In genomic region chr7:152833074-152833974, GRCh38 we compare ENCODE assay signal across 8 cellular contexts.
DNase-seq lines count a peak whose midpoint lies in the region; ATAC-seq and TF ChIP-seq lines count a peak whose summit lies in the region.
"Not testable (repeated sequence)": the region's sequence is repeated elsewhere in the genome, so short reads cannot be mapped to it uniquely, and the experiment has no call there.

No MANE protein-coding gene starts in this region.

- in situ Hi-C loops in gastrocnemius medialis (cut with MboI; ENCODE audit: low sequenced_read_pairs in 4 of 4), result not testable (repeated sequence)

- H3K4me1 ChIP-seq in gastrocnemius medialis, result not testable (repeated sequence)

- H3K27ac ChIP-seq in gastrocnemius medialis, result not testable (repeated sequence)

- DNase-seq in BJ (ENCODE audit: low read depth); gastrocnemius medialis: not testable (repeated sequence)
- DNase-seq in NCI-H2227 (lab: John Stamatoyannopoulos, UW; ENCODE audit: unreplicated experiment), result peak; percentile 29
- peak; percentile 28 for DNase-seq in endothelial cell (ENCODE audit: low spot score)
- peak; percentile 53 for DNase-seq in left kidney (ENCODE audit: low read depth, low spot score)

- peak; percentile 65 for ATAC-seq in GM18867 (IDR thresholded peaks at IDR 0.05; ENCODE audit: unreplicated experiment)
- ATAC-seq in HG03108 (IDR thresholded peaks at IDR 0.05; ENCODE audit: unreplicated experiment), result peak; percentile 49
- not testable (repeated sequence) for ATAC-seq in gastrocnemius medialis

- not testable (repeated sequence) for H3K27me3 Mint-ChIP-seq in endothelial cell (ENCODE audit: unreplicated experiment)

- POLR2A ChIA-PET in BJ (lab: Charles Lee), result not testable (repeated sequence)

- H3K4me3 Mint-ChIP-seq in endothelial cell (ENCODE audit: unreplicated experiment), result not testable (repeated sequence)

- H3K27me3 ChIP-seq in BJ (ENCODE audit: control insufficient read depth, insufficient read depth, low read length); gastrocnemius medialis: not testable (repeated sequence)

- H3K27ac Mint-ChIP-seq in endothelial cell (ENCODE audit: unreplicated experiment), result not testable (repeated sequence)

- CTCF ChIA-PET in BJ (lab: Yijun Ruan, JAX), result interaction anchor here (0.9 kb wide), 1 partner anchor 14 kb away, joined by 3 read pairs; no protein-coding TSS in a partner anchor

- not testable (repeated sequence) for H3K9me3 ChIP-seq in gastrocnemius medialis

- not testable (repeated sequence) for H3K9me3 Mint-ChIP-seq in endothelial cell (ENCODE audit: unreplicated experiment)

- H3K36me3 ChIP-seq in BJ (ENCODE audit: control insufficient read depth, insufficient read depth, low read length); gastrocnemius medialis: not testable (repeated sequence)

- H3K36me3 Mint-ChIP-seq in endothelial cell (ENCODE audit: low read depth, unreplicated experiment), result not testable (repeated sequence)

- H3K4me3 ChIP-seq in BJ (ENCODE audit: low read depth, low read length); WI38 (ENCODE audit: low read depth, low read length); gastrocnemius medialis: not testable (repeated sequence)

- TF ChIP-seq CTCF in BJ (IDR thresholded peaks at IDR 0.05; ENCODE audit: insufficient read depth, low read depth, low read length) (peak; percentile 47), WI38 (IDR thresholded peaks at IDR 0.05; ENCODE audit: low read depth, low read length) (peak; percentile 50), endothelial cell (IDR thresholded peaks at IDR 0.05; ENCODE audit: unreplicated experiment) (peak; percentile 65), gastrocnemius medialis (IDR thresholded peaks at IDR 0.05 in 4 of 5, conservative IDR thresholded peaks at IDR 0.05 in 1 of 5) (peak in 4 of 5 experiments; percentile 36 to 61 (median 50))

- not testable (repeated sequence) for TF ChIP-seq POLR2A in gastrocnemius medialis (IDR thresholded peaks at IDR 0.05)

- intact Hi-C loops in gastrocnemius medialis (cut with DNase I; ENCODE audit: low total_unique reads), result not testable (repeated sequence)

- H3K4me1 Mint-ChIP-seq in endothelial cell (ENCODE audit: unreplicated experiment), result not testable (repeated sequence)
